In genomic region chr2:132691556-132691955, GRCh38 we compare ENCODE assay signal across 28 cellular contexts. TPM values are rescaled to one million over a fixed set of nuclear protein-coding genes. Genes with fewer than 3 reads are reported as not detected.
"Had no signal": no experiment of that assay in that cellular context is flagged by ENCODE, and none has a peak within 500 bp of the region (broad histone marks: within the 10 kb centered on the region; RNA-seq: fewer than 3 reads in every experiment).

No MANE protein-coding gene starts in this region.

- H3K4me1 ChIP-seq: foreskin keratinocyte, gastroesophageal sphincter, heart left ventricle, left lung, psoas muscle, sigmoid colon, spleen, testis had no signal

- H2AFZ ChIP-seq: hepatocyte had no signal

- ATAC-seq: effector memory CD8-positive, alpha-beta T cell; foreskin keratinocyte; gastroesophageal sphincter; heart left ventricle; left cardiac atrium; left lung; mucosa of descending colon; naive thymus-derived CD8-positive, alpha-beta T cell; psoas muscle; right cardiac atrium; stimulated activated memory B cell treated with anti-CD40 and anti-IgM and Interleukin-4, amounts not matched to agents 10 μg/mL and 1 μg/mL and 100 μg/mL, for 72 hours; stimulated activated naive CD8-positive, alpha-beta T cell treated with anti-CD3 and anti-CD28 coated beads, Interleukin-15, Interleukin-2, amounts not matched to agents 100 U/mL and 50 U/mL, for 24 hours had no signal

- H3K4me3 ChIP-seq: gastroesophageal sphincter, heart left ventricle, hepatocyte, left lung, mucosa of descending colon, ovary, psoas muscle, sigmoid colon, skin epidermis, spleen, testis, tibial artery had no signal

- FAIRE-seq: endometrium, islet of Langerhans had no signal

- H3K4me2 ChIP-seq: hepatocyte had no signal

- H3K79me2 ChIP-seq: hepatocyte had no signal

- DNase-seq: cortex of kidney; effector memory CD8-positive, alpha-beta T cell; erythroblast; foreskin keratinocyte; heart left ventricle; left cardiac atrium; left lung; mucosa of descending colon; naive thymus-derived CD8-positive, alpha-beta T cell; nephron progenitor cell; nucleus accumbens; ovary; posterior cingulate gyrus; psoas muscle; right cardiac atrium; sigmoid colon; spleen; stimulated activated CD4-positive, alpha-beta T cell treated with anti-CD3 and anti-CD28 coated beads, Interleukin-4, amount 100 ng/mL, for 4 hours; stimulated activated naive CD8-positive, alpha-beta T cell treated with anti-CD3 and anti-CD28 coated beads, Interleukin-15, Interleukin-2, amounts not matched to agents 100 U/mL and 50 U/mL, for 24 hours; substantia nigra; testis; tibial artery had no signal

- H3K36me3 ChIP-seq: gastroesophageal sphincter, heart left ventricle, left lung, ovary, sigmoid colon, spleen, tibial artery had no signal

- H3K27ac ChIP-seq: foreskin keratinocyte, gastroesophageal sphincter, heart left ventricle, hepatocyte, left lung, ovary, psoas muscle, sigmoid colon, skin epidermis, spleen, testis, tibial artery had no signal

- H3K27me3 ChIP-seq: foreskin keratinocyte, gastroesophageal sphincter, heart left ventricle, hepatocyte, left lung, ovary, sigmoid colon, spleen, testis, tibial artery had no signal

- H3K9me3 ChIP-seq: gastroesophageal sphincter, heart left ventricle, left lung, mucosa of descending colon, ovary, psoas muscle, sigmoid colon, spleen, testis, tibial artery had no signal

RNA-seq across cellular contexts. Expression of gene LYPD1, which starts 21.6 kb away (rescaled TPM):
- total RNA-seq: foreskin keratinocyte; naive thymus-derived CD8-positive, alpha-beta T cell; right cardiac atrium had no signal
- polyA plus RNA-seq: naive thymus-derived CD8-positive, alpha-beta T cell had no signal
